In the genomic region with DNA sequence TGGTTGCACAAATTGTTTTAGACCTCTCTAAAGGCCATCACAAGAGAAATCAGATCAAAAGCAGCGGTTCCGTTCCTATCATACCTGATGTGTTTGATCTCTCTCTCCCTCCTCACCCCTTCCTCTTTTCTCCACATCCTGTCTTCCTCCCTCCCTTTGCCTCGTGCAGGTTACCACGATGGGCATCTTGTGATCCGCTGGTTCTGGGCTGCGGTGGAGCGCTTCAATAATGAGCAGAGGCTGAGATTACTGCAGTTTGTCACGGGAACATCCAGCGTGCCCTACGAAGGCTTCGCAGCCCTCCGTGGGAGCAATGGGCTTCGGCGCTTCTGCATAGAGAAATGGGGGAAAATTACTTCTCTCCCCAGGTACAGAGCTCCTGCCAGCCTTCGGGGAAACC, we compare ENCODE assay signal across 17 cellular contexts. TPM values are rescaled to one million over a fixed set of nuclear protein-coding genes. Genes with fewer than 3 reads are reported as not detected.
DNase-seq lines count a peak whose midpoint lies in the region; ATAC-seq and TF ChIP-seq lines count a peak whose summit lies in the region.
"Had no signal": no experiment of that assay in that cellular context is flagged by ENCODE, and none has a peak within 500 bp of the region (broad histone marks: within the 10 kb centered on the region; RNA-seq: fewer than 3 reads in every experiment).

No MANE protein-coding gene starts in this region.

- H3K4me3 Mint-ChIP-seq in GM23338 = no peak overlapping the region
- H3K4me3 Mint-ChIP-seq in activated T-cell treated with anti-CD3 and anti-CD28 coated beads, Interleukin-2, amount 50 U/mL, for 72 hours = peak overlapping the region; percentile 1 to 50
- peak overlapping the region; percentile 29 to 75 (median 64) for H3K4me3 Mint-ChIP-seq in naive thymus-derived CD8-positive, alpha-beta T cell

- peaks cover 19% of the 10 kb centered on the region for H3K4me1 Mint-ChIP-seq in GM23338
- H3K4me1 Mint-ChIP-seq in activated T-cell treated with anti-CD3 and anti-CD28 coated beads, Interleukin-2, amount 50 U/mL, for 72 hours (ENCODE audit: low read depth) = peaks cover 15% of the 10 kb centered on the region
- H3K4me1 Mint-ChIP-seq in naive thymus-derived CD8-positive, alpha-beta T cell = peaks cover 26 to 31% (median 30%) of the 10 kb centered on the region in 4 donors

- H3K27ac Mint-ChIP-seq in activated naive CD4-positive, alpha-beta T cell treated with anti-CD3 and anti-CD28 coated beads, Interleukin-2, amount 50 U/mL, for 72 hours = peak overlapping the region in 1 of 2 donors; percentile 4
- H3K27ac Mint-ChIP-seq in GM23338 = no peak overlapping the region; the same call in 1 of the 2 replicates
- no peak overlapping the region for H3K27ac Mint-ChIP-seq in activated T-cell treated with anti-CD3 and anti-CD28 coated beads, Interleukin-2, amount 50 U/mL, for 72 hours
- H3K27ac Mint-ChIP-seq in naive thymus-derived CD8-positive, alpha-beta T cell = peak overlapping the region in 7 of 10 donors; percentile 45 to 73 (median 66)

- H3K4me1 ChIP-seq in GM23338 (ENCODE audit: insufficient read depth) = peaks cover 17% of the 10 kb centered on the region
- peaks cover 6% of the 10 kb centered on the region for H3K4me1 ChIP-seq in effector memory CD4-positive, alpha-beta T cell (ENCODE audit: control insufficient read depth, insufficient read depth, low read length, poor library complexity, severe bottlenecking)
- H3K4me1 ChIP-seq: suprapubic skin had no signal

- H3K9me3 ChIP-seq in effector memory CD4-positive, alpha-beta T cell (ENCODE audit: control insufficient read depth, low read length) = no peaks in the 10 kb centered on the region
- H3K9me3 ChIP-seq: neutrophil, suprapubic skin had no signal

- H3K79me2 ChIP-seq in GM23338 (replicated peaks; ENCODE audit: insufficient read depth) = no peaks in the 10 kb centered on the region

- H3K27me3 Mint-ChIP-seq in GM23338 (ENCODE audit: insufficient read depth, low read depth, poor library complexity) = peaks cover 2% of the 10 kb centered on the region
- peaks cover 12% of the 10 kb centered on the region for H3K27me3 Mint-ChIP-seq in activated T-cell treated with anti-CD3 and anti-CD28 coated beads, Interleukin-2, amount 50 U/mL, for 72 hours (ENCODE audit: low read depth)
- peaks cover 0 to 5% (median 0%) of the 10 kb centered on the region in 5 donors for H3K27me3 Mint-ChIP-seq in naive thymus-derived CD8-positive, alpha-beta T cell

- no peaks in the 10 kb centered on the region for H4K20me1 ChIP-seq in GM23338 (replicated peaks; ENCODE audit: insufficient read depth)

- no peaks in the 10 kb centered on the region for H3K27me3 ChIP-seq in GM23338 (ENCODE audit: insufficient read depth)
- H3K27me3 ChIP-seq in effector memory CD4-positive, alpha-beta T cell (replicated peaks; ENCODE audit: control insufficient read depth, insufficient read depth, low read length, poor library complexity, severe bottlenecking) = no peaks in the 10 kb centered on the region
- H3K27me3 ChIP-seq: neutrophil, suprapubic skin had no signal

- no peak overlapping the region for H3K4me3 ChIP-seq in GM23338
- H3K4me3 ChIP-seq in effector memory CD4-positive, alpha-beta T cell (ENCODE audit: insufficient read depth, low read depth, low read length, poor library complexity, severe bottlenecking) = no peak overlapping the region
- H3K4me3 ChIP-seq: lung, suprapubic skin had no signal

- POLR2A ChIA-PET in naive thymus-derived CD8-positive, alpha-beta T cell (lab: Charles Lee) = no interaction called here

- H3K9me3 Mint-ChIP-seq in activated naive CD4-positive, alpha-beta T cell treated with anti-CD3 and anti-CD28 coated beads, Interleukin-2, amount 50 U/mL, for 72 hours = peaks cover 0 to 15% of the 10 kb centered on the region in 2 donors
- no peaks in the 10 kb centered on the region for H3K9me3 Mint-ChIP-seq in GM23338
- peaks cover 0 to 3% of the 10 kb centered on the region in 2 donors for H3K9me3 Mint-ChIP-seq in activated T-cell treated with anti-CD3 and anti-CD28 coated beads, Interleukin-2, amount 50 U/mL, for 72 hours
- H3K9me3 Mint-ChIP-seq in naive thymus-derived CD8-positive, alpha-beta T cell = no peaks in the 10 kb centered on the region

- peak; percentile 49 to 64 for ATAC-seq in activated naive CD4-positive, alpha-beta T cell treated with anti-CD3 and anti-CD28 coated beads, Interleukin-2, amount 50 U/mL, for 72 hours
- ATAC-seq in GM23338 = no peak
- ATAC-seq in activated T-cell treated with anti-CD3 and anti-CD28 coated beads, Interleukin-2, amount 50 U/mL, for 72 hours (replicated peaks in 1 of 2) = peak; percentile 4 to 11
- peak; percentile 66 to 75 for ATAC-seq in naive thymus-derived CD8-positive, alpha-beta T cell
- no peak for ATAC-seq in GM21526 (IDR thresholded peaks at IDR 0.05; ENCODE audit: low FRiP score, unreplicated experiment)

- DNase-seq in activated naive CD4-positive, alpha-beta T cell treated with anti-CD3 and anti-CD28 coated beads, Interleukin-2, amount 50 U/mL, for 72 hours (ENCODE audit: low spot score in 2 of 2) = no peak
- DNase-seq in activated naive CD4-positive, alpha-beta T cell treated with Interleukin-2 at 50 U/mL for 16 hours = no peak
- peak; percentile 9 for DNase-seq in GM23338 (ENCODE audit: low spot score)
- no peak for DNase-seq in activated T-cell treated with anti-CD3 and anti-CD28 coated beads, Interleukin-2, amount 50 U/mL, for 72 hours
- DNase-seq in naive thymus-derived CD8-positive, alpha-beta T cell = peak in 7 of 10 donors; percentile 3 to 53 (median 20)
- DNase-seq in anterior cingulate cortex (lab: John Stamatoyannopoulos, UW) = no peak
- no peak for DNase-seq in effector memory CD4-positive, alpha-beta T cell
- DNase-seq: activated CD4-positive, alpha-beta T cell treated with anti-CD3 and anti-CD28 coated beads, Interleukin-2, amount 50 U/mL, for 4 hours; H7; NCI-H1092; NCI-H187; NCI-H748 treated with DMSO at 0.1 percent for 48 hours had no signal

- peaks cover 5% of the 10 kb centered on the region for H3F3A ChIP-seq in GM23338 (replicated peaks; ENCODE audit: low read depth)

- TF ChIP-seq CTCF in GM23338 (conservative IDR thresholded peaks at IDR 0.05; ENCODE audit: low read depth in 2 of 2) = no peak

- H3K36me3 ChIP-seq in GM23338 (ENCODE audit: insufficient read depth) = no peaks in the 10 kb centered on the region
- H3K36me3 ChIP-seq in effector memory CD4-positive, alpha-beta T cell (ENCODE audit: control insufficient read depth, insufficient read depth, low read length) = no peaks in the 10 kb centered on the region
- H3K36me3 ChIP-seq: neutrophil, suprapubic skin had no signal

- no peak overlapping the region for H3K27ac ChIP-seq in GM23338 (ENCODE audit: low read depth)
- H3K27ac ChIP-seq in effector memory CD4-positive, alpha-beta T cell (ENCODE audit: insufficient read depth, low read length, poor library complexity, severe bottlenecking) = no peak overlapping the region
- H3K27ac ChIP-seq: neutrophil, suprapubic skin, VCaP had no signal

- no peaks in the 10 kb centered on the region; the same call in 1 of the 2 replicates for H3K9me2 ChIP-seq in GM23338 (ENCODE audit: insufficient read depth)

- H3K36me3 Mint-ChIP-seq in activated naive CD4-positive, alpha-beta T cell treated with anti-CD3 and anti-CD28 coated beads, Interleukin-2, amount 50 U/mL, for 72 hours = peaks cover 0 to 6% of the 10 kb centered on the region in 2 donors
- no peaks in the 10 kb centered on the region; the same call in 2 of the 3 replicates for H3K36me3 Mint-ChIP-seq in GM23338 (ENCODE audit: low read depth)
- H3K36me3 Mint-ChIP-seq in activated T-cell treated with anti-CD3 and anti-CD28 coated beads, Interleukin-2, amount 50 U/mL, for 72 hours (ENCODE audit: insufficient read depth in 2 of 2) = peaks cover 0 to 3% of the 10 kb centered on the region in 2 donors
- H3K36me3 Mint-ChIP-seq in naive thymus-derived CD8-positive, alpha-beta T cell = no peaks in the 10 kb centered on the region

- H2AFZ ChIP-seq in GM23338 = no peak overlapping the region

- H3K4me2 ChIP-seq in GM23338 = no peak overlapping the region; the same call in 1 of the 2 replicates

RNA-seq across cellular contexts. Expression of gene STK17A, which starts 28.5 kb away (rescaled TPM):
- 10 to 100 TPM; 52.0 to 71.9 TPM for total RNA-seq in activated naive CD4-positive, alpha-beta T cell treated with anti-CD3 and anti-CD28 coated beads, Interleukin-2, amount 50 U/mL, for 72 hours
- total RNA-seq in GM23338 (2014; rRNA removed; shearing (Covaris generic)) = 21.8 and 28.0 TPM in 2 replicates
- polyA plus RNA-seq in GM23338 (2016; fragmentation: Nextera tagmentation; extraction: Ambion mirVana) = 19.0 and 21.2 TPM in 2 replicates
- 10 to 100 TPM; 49.2 to 56.4 TPM for total RNA-seq in activated T-cell treated with anti-CD3 and anti-CD28 coated beads, Interleukin-2, amount 50 U/mL, for 72 hours
- total RNA-seq in naive thymus-derived CD8-positive, alpha-beta T cell = 100 to 1,000 TPM; 203 to 208 TPM
- 100 to 1,000 TPM; 242 to 346 (median 262) TPM for polyA plus RNA-seq in naive thymus-derived CD8-positive, alpha-beta T cell

Comparison
In these comparisons a context has a peak if more than half of its experiments do, and no peak if none do; other contexts are left out.
1. ATAC-seq: peak in activated naive CD4-positive, alpha-beta T cell treated with anti-CD3 and anti-CD28 coated beads, Interleukin-2, amount 50 U/mL, for 72 hours (2 of 2), activated T-cell treated with anti-CD3 and anti-CD28 coated beads, Interleukin-2, amount 50 U/mL, for 72 hours (2 of 2) and naive thymus-derived CD8-positive, alpha-beta T cell (2 of 2); none in GM23338 (single experiment) and GM21526 (single experiment).
2. DNase-seq: peak in GM23338 (single experiment) and naive thymus-derived CD8-positive, alpha-beta T cell (7 of 10); none in activated naive CD4-positive, alpha-beta T cell treated with anti-CD3 and anti-CD28 coated beads, Interleukin-2, amount 50 U/mL, for 72 hours (0 of 2), activated naive CD4-positive, alpha-beta T cell treated with Interleukin-2 at 50 U/mL for 16 hours (single experiment), activated T-cell treated with anti-CD3 and anti-CD28 coated beads, Interleukin-2, amount 50 U/mL, for 72 hours (0 of 2), anterior cingulate cortex (0 of 58) and effector memory CD4-positive, alpha-beta T cell (0 of 3).
3. H3K27ac Mint-ChIP-seq: peak in naive thymus-derived CD8-positive, alpha-beta T cell (7 of 10); none in GM23338 (single experiment) and activated T-cell treated with anti-CD3 and anti-CD28 coated beads, Interleukin-2, amount 50 U/mL, for 72 hours (single experiment).